3 cellular contexts compared by ENCODE assay signal in genomic region chr9:2335260-2335659, GRCh38.
TF ChIP-seq lines count a peak whose summit lies in the region.

No MANE protein-coding gene starts in this region.

TF ChIP-seq in liver, 16 proteins besides CTCF, POLR2A, EP300 and RAD21:
- TF ChIP-seq NR2F2 (IDR thresholded peaks at IDR 0.05) (peak; percentile 50), YY1 (IDR thresholded peaks at IDR 0.05) (no peak)

TF ChIP-seq in HepG2, 621 proteins besides CTCF, POLR2A, EP300 and RAD21:
- TF ChIP-seq SOX6 (IDR thresholded peaks at IDR 0.05) (no peak), SOX6 (CRISPR knock-in tag; IDR thresholded peaks at IDR 0.05) (no peak), MED1 (CRISPR knock-in tag; IDR thresholded peaks at IDR 0.05) (no peak), TAF15 (IDR thresholded peaks at IDR 0.05; ENCODE audit: low read depth, low read length, poor library complexity, severe bottlenecking) (no peak), AGO1 (IDR thresholded peaks at IDR 0.05; ENCODE audit: low read depth, low read length, poor library complexity, severe bottlenecking) (no peak), ZNF558 (CRISPR knock-in tag; IDR thresholded peaks at IDR 0.05; ENCODE audit: borderline replicate concordance) (no peak), ZNF792 (CRISPR knock-in tag; IDR thresholded peaks at IDR 0.05) (no peak), SIX4 (CRISPR knock-in tag; IDR thresholded peaks at IDR 0.05) (no peak), ZNF563 (CRISPR knock-in tag; IDR thresholded peaks at IDR 0.05) (no peak), MYC (CRISPR knock-in tag; IDR thresholded peaks at IDR 0.05; ENCODE audit: borderline replicate concordance) (no peak), ZBTB7B (CRISPR knock-in tag; IDR thresholded peaks at IDR 0.05) (no peak)

TF ChIP-seq in H1, 55 proteins besides CTCF, POLR2A, EP300 and RAD21:
- TF ChIP-seq JUND (IDR thresholded peaks at IDR 0.05; ENCODE audit: low read length) = no peak
- TF ChIP-seq, protein P1, sequence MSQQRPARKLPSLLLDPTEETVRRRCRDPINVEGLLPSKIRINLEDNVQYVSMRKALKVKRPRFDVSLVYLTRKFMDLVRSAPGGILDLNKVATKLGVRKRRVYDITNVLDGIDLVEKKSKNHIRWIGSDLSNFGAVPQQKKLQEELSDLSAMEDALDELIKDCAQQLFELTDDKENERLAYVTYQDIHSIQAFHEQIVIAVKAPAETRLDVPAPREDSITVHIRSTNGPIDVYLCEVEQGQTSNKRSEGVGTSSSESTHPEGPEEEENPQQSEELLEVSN (IDR thresholded peaks at IDR 0.05) = no peak
- no peak for TF ChIP-seq SUZ12 (IDR thresholded peaks at IDR 0.05; ENCODE audit: low read length)
- TF ChIP-seq NANOG (IDR thresholded peaks at IDR 0.05; ENCODE audit: insufficient read depth, low read depth, low read length, poor library complexity, severe bottlenecking) = no peak
- no peak for TF ChIP-seq HDAC2 (IDR thresholded peaks at IDR 0.05; ENCODE audit: borderline replicate concordance in 1 of 2, low read depth in 2 of 2, low read length in 2 of 2)
- no peak for TF ChIP-seq ATF3 (IDR thresholded peaks at IDR 0.05; ENCODE audit: insufficient read depth, low read depth, low read length)
- no peak for TF ChIP-seq TBP (IDR thresholded peaks at IDR 0.05; ENCODE audit: low read depth, low read length)
- TF ChIP-seq POLR2AphosphoS5 (IDR thresholded peaks at IDR 0.05; ENCODE audit: low read depth, low read length) = no peak
- no peak for TF ChIP-seq KDM4A (IDR thresholded peaks at IDR 0.05; ENCODE audit: low read depth, low read length, severe bottlenecking)
- TF ChIP-seq, protein P2, sequence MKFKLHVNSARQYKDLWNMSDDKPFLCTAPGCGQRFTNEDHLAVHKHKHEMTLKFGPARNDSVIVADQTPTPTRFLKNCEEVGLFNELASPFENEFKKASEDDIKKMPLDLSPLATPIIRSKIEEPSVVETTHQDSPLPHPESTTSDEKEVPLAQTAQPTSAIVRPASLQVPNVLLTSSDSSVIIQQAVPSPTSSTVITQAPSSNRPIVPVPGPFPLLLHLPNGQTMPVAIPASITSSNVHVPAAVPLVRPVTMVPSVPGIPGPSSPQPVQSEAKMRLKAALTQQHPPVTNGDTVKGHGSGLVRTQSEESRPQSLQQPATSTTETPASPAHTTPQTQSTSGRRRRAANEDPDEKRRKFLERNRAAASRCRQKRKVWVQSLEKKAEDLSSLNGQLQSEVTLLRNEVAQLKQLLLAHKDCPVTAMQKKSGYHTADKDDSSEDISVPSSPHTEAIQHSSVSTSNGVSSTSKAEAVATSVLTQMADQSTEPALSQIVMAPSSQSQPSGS (IDR thresholded peaks at IDR 0.05; ENCODE audit: low read length) = no peak
- no peak for TF ChIP-seq TAF7 (optimal IDR thresholded peaks at IDR 0.05; ENCODE audit: borderline replicate concordance, low read depth, low read length)
- no peak for TF ChIP-seq CHD1 (IDR thresholded peaks at IDR 0.05; ENCODE audit: low read depth, low read length)
